Comparison of ENCODE assay signal across 2 cellular contexts in genomic region chr10:112361951-112362770, GRCh38.
A peak's percentile ranks its signal among the peaks of the same experiment; 100 is the strongest.
TF ChIP-seq lines count a peak whose summit lies in the region.

No MANE protein-coding gene starts in this region.

TF ChIP-seq in liver, 16 proteins besides CTCF, POLR2A, EP300 and RAD21:
- TF ChIP-seq TAF1 (conservative IDR thresholded peaks at IDR 0.05) (no peak), HNF4A (conservative IDR thresholded peaks at IDR 0.05) (no peak), FOXA2 (IDR thresholded peaks at IDR 0.05) (no peak), ZBTB33 (IDR thresholded peaks at IDR 0.05) (no peak), JUND (IDR thresholded peaks at IDR 0.05) (no peak), YY1 (IDR thresholded peaks at IDR 0.05) (no peak), MAX (IDR thresholded peaks at IDR 0.05) (no peak), NR2F2 (IDR thresholded peaks at IDR 0.05) (peak; percentile 92)

TF ChIP-seq in HepG2, 621 proteins besides CTCF, POLR2A, EP300 and RAD21:
- TF ChIP-seq BRD4 (CRISPR knock-in tag; IDR thresholded peaks at IDR 0.05) (no peak), EED (CRISPR knock-in tag; IDR thresholded peaks at IDR 0.05) (no peak), GABPA (IDR thresholded peaks at IDR 0.05; ENCODE audit: low read depth, low read length) (no peak), GABPA (CRISPR knock-in tag; IDR thresholded peaks at IDR 0.05; ENCODE audit: low read depth) (no peak), ZNF543 (CRISPR knock-in tag; IDR thresholded peaks at IDR 0.05) (no peak), HOXA7 (CRISPR knock-in tag; IDR thresholded peaks at IDR 0.05) (no peak)
